ENCODE assay signal across 17 cellular contexts in the genomic region with DNA sequence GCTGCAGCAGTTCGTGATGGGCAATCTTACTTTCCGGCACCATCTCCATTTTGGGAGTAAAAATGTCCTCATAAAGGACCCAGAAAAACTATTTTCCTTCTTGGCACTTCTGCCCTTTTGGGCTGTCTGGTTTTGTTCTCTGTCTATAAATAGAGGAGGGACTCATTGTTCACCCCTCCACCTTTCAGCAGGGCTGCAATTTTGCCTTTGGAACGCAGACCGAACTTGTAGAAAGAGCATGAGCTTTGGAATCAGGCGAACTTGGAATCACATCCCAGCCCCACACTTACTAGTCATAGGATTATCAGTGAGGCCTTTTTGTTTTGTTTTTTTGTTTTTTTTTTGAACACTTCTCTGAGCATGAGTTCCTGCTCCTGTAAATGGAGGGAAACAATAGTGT.
A peak's percentile ranks its signal among the peaks of the same experiment; 100 is the strongest.
DNase-seq lines count a peak whose midpoint lies in the region; ATAC-seq and TF ChIP-seq lines count a peak whose summit lies in the region.
"Had no signal": no experiment of that assay in that cellular context is flagged by ENCODE, and none has a peak within 500 bp of the region (broad histone marks: within the 10 kb centered on the region; RNA-seq: fewer than 3 reads in every experiment).

No MANE protein-coding gene starts in this region.

- H4K91ac ChIP-seq in IMR-90 (ENCODE audit: insufficient read depth, low read depth, low read length), result peak overlapping the region; percentile 66

- H3K23ac ChIP-seq in IMR-90 (ENCODE audit: low read depth, low read length), result no peak overlapping the region

- no peak overlapping the region; a peak in 1 of 4 replicates for H4K8ac ChIP-seq in IMR-90 (ENCODE audit: low read depth in 2 of 2, low read length in 2 of 2)

- peak overlapping the region; percentile 9; the same call in 1 of the 2 replicates for H3K18ac ChIP-seq in IMR-90 (ENCODE audit: low read depth, low read length)

- no peaks in the 10 kb centered on the region for H3K27me3 Mint-ChIP-seq in nephron (ENCODE audit: low read depth)
- H3K27me3 Mint-ChIP-seq: CD4-positive, alpha-beta memory T cell had no signal

- no peak overlapping the region for H2BK5ac ChIP-seq in IMR-90 (ENCODE audit: low read depth, low read length, poor library complexity, severe bottlenecking)

- BruUV-seq in IMR-90 (replicated peaks; lab: Mats Ljungman, UMichigan), result no TSS peak

- H3K36me3 ChIP-seq in IMR-90 (ENCODE audit: control insufficient read depth, insufficient read depth, low read length), result no peaks in the 10 kb centered on the region
- no peaks in the 10 kb centered on the region for H3K36me3 ChIP-seq in heart left ventricle
- H3K36me3 ChIP-seq in testis (ENCODE audit: low read depth, missing control alignments), result no peaks in the 10 kb centered on the region
- H3K36me3 ChIP-seq: BLaER1 had no signal

- no peak overlapping the region for H2AFZ ChIP-seq in IMR-90 (replicated peaks; ENCODE audit: low read length, poor library complexity)

- no CpG with 5 or more reads among the region's 5 CpGs for WGBS in IMR-90 (ENCODE audit: extremely low coverage in 2 of 2, insufficient read length in 1 of 2), 2 experiments
- WGBS in heart left ventricle, 4 donors, result 41 to 49% (median 42%) methylated on average over 5 of the region's 5 CpGs
- 44 to 59% methylated on average over 5 of the region's 5 CpGs for WGBS in testis, 2 donors

- CTCF ChIA-PET in IMR-90 (lab: Yijun Ruan, JAX), result interaction anchor here (0.6 to 0.7 kb wide), 2 partner anchors 43 to 251 kb away, joined by 4 to 5 read pairs; no protein-coding TSS in a partner anchor

- in situ Hi-C loops in IMR-90 (cut with MboI; ENCODE audit: low sequenced_read_pairs), result no loop called here
- in situ Hi-C loops in G401 (cut with HindIII; ENCODE audit: low sequenced_read_pairs), result no loop called here

- H3K9ac ChIP-seq in IMR-90 (ENCODE audit: low read depth, low read length), result no peak overlapping the region
- H3K9ac ChIP-seq: BLaER1 had no signal

- intact Hi-C loops in IMR-90 (cut with micrococcal nuclease), result loop anchor here (5.0 kb wide), 2 partner anchors 46 to 469 kb away; no protein-coding TSS in a partner anchor
- intact Hi-C loops in heart left ventricle (cut with DNase I), result loop anchor here in 7 of 10 donors (1.0 to 5.0 kb wide), 4 partner anchors 56 to 61 kb away; no protein-coding TSS in a partner anchor
- intact Hi-C loops in testis (cut with DNase I; ENCODE audit: low total_unique reads), result no loop called here
- intact Hi-C loops in posterior cingulate gyrus (cut with DNase I), result no loop called here

- ATAC-seq in IMR-90 (ENCODE audit: low read depth) (no peak), heart left ventricle (peak; percentile 21 to 65 (median 50)), GM19023 (IDR thresholded peaks at IDR 0.05; ENCODE audit: unreplicated experiment) (no peak)
- ATAC-seq: GM12878 had no signal

- no peaks in the 10 kb centered on the region for H4K20me1 ChIP-seq in IMR-90 (ENCODE audit: insufficient read depth, low read length)
- H4K20me1 ChIP-seq: BLaER1 had no signal

- no peak overlapping the region for H3K4me2 ChIP-seq in IMR-90 (ENCODE audit: low read depth, low read length)
- H3K4me2 ChIP-seq: BLaER1 had no signal

- no peak overlapping the region; the same call in 1 of the 2 replicates for H2AK5ac ChIP-seq in IMR-90 (ENCODE audit: low read depth, low read length)

- peaks cover 56% of the 10 kb centered on the region for H3K4me1 Mint-ChIP-seq in nephron
- H3K4me1 Mint-ChIP-seq: CD4-positive, alpha-beta memory T cell had no signal

- no peaks in the 10 kb centered on the region for H3K79me1 ChIP-seq in IMR-90 (ENCODE audit: low read depth in 1 of 2, low read length in 2 of 2)

- TF ChIP-seq RAD21 in IMR-90 (IDR thresholded peaks at IDR 0.05; ENCODE audit: low read length), result no peak

- no peak overlapping the region for H2AK9ac ChIP-seq in IMR-90 (replicated peaks; ENCODE audit: low read depth, low read length, poor library complexity)

- POLR2A ChIA-PET in IMR-90 (lab: Charles Lee; ENCODE audit: unreplicated experiment), result no interaction called here

- H3K4me3 ChIP-seq in IMR-90 (ENCODE audit: insufficient read depth, low read depth, low read length) (no peak overlapping the region), heart left ventricle (no peak overlapping the region), testis (no peak overlapping the region)
- H3K4me3 ChIP-seq: BLaER1, GM12878 had no signal

- H3K4me1 ChIP-seq in IMR-90 (ENCODE audit: control insufficient read depth, insufficient read depth, low read length), result peaks cover 21% of the 10 kb centered on the region
- H3K4me1 ChIP-seq in heart left ventricle, result peaks cover 0 to 44% (median 19%) of the 10 kb centered on the region in 12 donors
- peaks cover 18% of the 10 kb centered on the region for H3K4me1 ChIP-seq in testis
- H3K4me1 ChIP-seq: BLaER1 had no signal

- peak overlapping the region; percentile 68 for H2BK120ac ChIP-seq in IMR-90 (ENCODE audit: low read depth, low read length)

- TF ChIP-seq CTCF in IMR-90 (conservative IDR thresholded peaks at IDR 0.05; ENCODE audit: low read depth, low read length), result no peak
- no peak for TF ChIP-seq CTCF in heart left ventricle (IDR thresholded peaks at IDR 0.05)
- TF ChIP-seq CTCF in nephron (IDR thresholded peaks at IDR 0.05; ENCODE audit: unreplicated experiment in 3 of 3), result no peak
- TF ChIP-seq CTCF in testis (IDR thresholded peaks at IDR 0.05), result no peak

- H2BK15ac ChIP-seq in IMR-90 (ENCODE audit: low read depth, low read length), result 0 out of 3 replicates have a peak overlapping the region, but pooled peaks have one; percentile 48

- H3K36me3 Mint-ChIP-seq in nephron (ENCODE audit: low read depth), result no peaks in the 10 kb centered on the region
- H3K36me3 Mint-ChIP-seq: CD4-positive, alpha-beta memory T cell had no signal

- dilution Hi-C loops in IMR-90 (cut with HindIII; ENCODE audit: low sequenced_read_pairs, unreplicated experiment), result no loop called here

- peak overlapping the region; percentile 42 for H2BK20ac ChIP-seq in IMR-90 (ENCODE audit: low read depth, low read length)

- peaks cover 20% of the 10 kb centered on the region for H3K9me1 ChIP-seq in IMR-90 (ENCODE audit: insufficient read depth, low read length)

- no peak overlapping the region for H3K4me3 Mint-ChIP-seq in nephron

- peak overlapping the region in 2 of 3 experiments; percentile 14 to 69 for H3K27ac Mint-ChIP-seq in nephron
- H3K27ac Mint-ChIP-seq: CD4-positive, alpha-beta memory T cell had no signal

- H4K5ac ChIP-seq in IMR-90 (ENCODE audit: low read depth, low read length), result no peak overlapping the region

- H3K14ac ChIP-seq in IMR-90 (replicated peaks; ENCODE audit: low read depth, low read length), result no peak overlapping the region

- H3K27ac ChIP-seq in IMR-90 (ENCODE audit: insufficient read depth, low read length) (no peak overlapping the region), heart left ventricle (peak overlapping the region; percentile 35 to 90 (median 80)), testis (peak overlapping the region in 1 of 2 donors; percentile 42)
- H3K27ac ChIP-seq: BLaER1 had no signal

- H3K9me3 ChIP-seq in IMR-90 (ENCODE audit: control insufficient read depth, insufficient read depth, low read length) (no peaks in the 10 kb centered on the region), heart left ventricle (no peaks in the 10 kb centered on the region), testis (no peaks in the 10 kb centered on the region)
- H3K9me3 ChIP-seq: BLaER1 had no signal

- no peaks in the 10 kb centered on the region for H3K27me3 ChIP-seq in IMR-90 (ENCODE audit: control insufficient read depth, insufficient read depth, low read length)
- no peaks in the 10 kb centered on the region for H3K27me3 ChIP-seq in heart left ventricle
- no peaks in the 10 kb centered on the region for H3K27me3 ChIP-seq in testis
- H3K27me3 ChIP-seq: BLaER1 had no signal

- H3K9me3 Mint-ChIP-seq in nephron, result no peaks in the 10 kb centered on the region

- H3K56ac ChIP-seq in IMR-90 (ENCODE audit: extremely low read depth, insufficient read depth, low read length), result no peak overlapping the region

- DNase-seq in IMR-90 (no peak), heart left ventricle (peak in 2 of 5 donors; percentile 39 to 42), testis (peak; percentile 60), GM03348 (ENCODE audit: low spot score) (no peak), G401 (ENCODE audit: low spot score) (no peak), posterior cingulate gyrus (no peak)
- DNase-seq: CD4-positive, alpha-beta memory T cell; DMS153; GF-D8; KBM-7; NCI-H1105; NCI-H2081 treated with DMSO at 0.1 percent for 48 hours; SHP77 treated with DMSO at 0.1 percent for 48 hours had no signal

- no peak for TF ChIP-seq POLR2A in IMR-90 (IDR thresholded peaks at IDR 0.05; ENCODE audit: low read depth, low read length)
- TF ChIP-seq POLR2A in heart left ventricle (IDR thresholded peaks at IDR 0.05), result no peak
- TF ChIP-seq POLR2A in testis (IDR thresholded peaks at IDR 0.05), result no peak

- H3K4ac ChIP-seq in IMR-90 (ENCODE audit: low read depth, low read length), result peak overlapping the region; percentile 42; the same call in 1 of the 2 replicates

TF ChIP-seq in IMR-90, 13 proteins besides CTCF, POLR2A, EP300 and RAD21 (continues in another document):
- TF ChIP-seq MAFK (IDR thresholded peaks at IDR 0.05; ENCODE audit: low read depth, low read length) (no peak), CHD1 (IDR thresholded peaks at IDR 0.05; ENCODE audit: low read depth, low read length) (no peak), SMC3 (IDR thresholded peaks at IDR 0.05; ENCODE audit: low read depth, low read length) (no peak), RCOR1 (IDR thresholded peaks at IDR 0.05; ENCODE audit: insufficient replicate concordance, low read length) (no peak), FOS (IDR thresholded peaks at IDR 0.05; ENCODE audit: low read depth, low read length) (no peak), MAZ (IDR thresholded peaks at IDR 0.05; ENCODE audit: borderline replicate concordance, low read depth, low read length) (no peak), NFE2L2 (IDR thresholded peaks at IDR 0.05; ENCODE audit: low read depth, low read length) (no peak)
- TF ChIP-seq, protein P1, sequence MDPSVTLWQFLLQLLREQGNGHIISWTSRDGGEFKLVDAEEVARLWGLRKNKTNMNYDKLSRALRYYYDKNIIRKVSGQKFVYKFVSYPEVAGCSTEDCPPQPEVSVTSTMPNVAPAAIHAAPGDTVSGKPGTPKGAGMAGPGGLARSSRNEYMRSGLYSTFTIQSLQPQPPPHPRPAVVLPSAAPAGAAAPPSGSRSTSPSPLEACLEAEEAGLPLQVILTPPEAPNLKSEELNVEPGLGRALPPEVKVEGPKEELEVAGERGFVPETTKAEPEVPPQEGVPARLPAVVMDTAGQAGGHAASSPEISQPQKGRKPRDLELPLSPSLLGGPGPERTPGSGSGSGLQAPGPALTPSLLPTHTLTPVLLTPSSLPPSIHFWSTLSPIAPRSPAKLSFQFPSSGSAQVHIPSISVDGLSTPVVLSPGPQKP (IDR thresholded peaks at IDR 0.05; ENCODE audit: borderline replicate concordance, low read depth, low read length), result no peak

Comparison
In these comparisons a context has a peak if more than half of its experiments do, and no peak if none do; other contexts are left out.
1. ATAC-seq: peak in heart left ventricle (4 of 4); none in IMR-90 (single experiment) and GM19023 (single experiment).
2. intact Hi-C loops: an anchor here in IMR-90 (5.0 kb wide) and heart left ventricle (1.0 to 5.0 kb wide); none called in testis and posterior cingulate gyrus.